Comparison of ENCODE assay signal across 1 cellular context in the genomic region with DNA sequence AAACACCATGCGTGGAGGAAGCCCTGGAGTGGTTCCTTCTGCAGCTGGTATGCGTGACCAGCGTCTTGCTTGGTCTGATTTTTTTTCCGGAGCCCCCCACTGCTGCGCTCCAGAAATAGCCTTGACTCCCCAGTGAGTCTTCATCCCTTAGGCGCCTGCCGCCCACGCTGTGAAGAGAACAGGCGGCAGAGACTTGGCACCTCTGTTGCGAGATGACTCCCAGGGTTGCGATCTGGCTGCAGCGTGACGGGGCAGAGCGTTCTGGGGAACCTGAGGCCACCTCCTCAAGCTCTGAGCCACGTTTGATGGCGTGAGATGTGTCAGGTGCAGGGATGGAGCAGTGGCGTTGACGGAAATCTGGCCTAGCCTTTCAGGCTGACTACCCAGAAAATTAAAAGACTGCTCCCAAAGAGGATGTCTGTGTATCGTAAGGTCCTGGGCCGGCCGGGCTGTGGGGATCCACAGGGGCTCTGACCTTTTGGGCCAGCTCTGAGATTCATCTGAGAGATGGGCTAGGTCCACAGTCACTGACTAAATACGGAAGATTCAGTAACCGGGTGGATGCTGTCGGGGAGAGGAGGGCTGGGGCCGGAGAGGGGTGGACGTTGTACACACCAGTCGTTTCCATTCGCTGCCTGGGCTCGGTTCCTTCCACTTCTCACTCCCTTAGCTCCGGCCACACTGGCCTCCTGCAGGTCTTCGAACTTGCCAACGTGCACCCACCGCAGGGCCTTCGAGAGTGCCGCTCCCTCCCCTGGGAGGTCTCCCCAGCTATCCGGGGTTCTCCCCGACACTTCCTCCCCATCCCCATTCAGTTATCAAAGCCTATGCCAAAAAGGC.
TF ChIP-seq lines count a peak whose summit lies in the region.

No MANE protein-coding gene starts in this region.

TF ChIP-seq in A549, 52 proteins besides CTCF, POLR2A, EP300 and RAD21 (continued from another document):
- TF ChIP-seq, protein P1, sequence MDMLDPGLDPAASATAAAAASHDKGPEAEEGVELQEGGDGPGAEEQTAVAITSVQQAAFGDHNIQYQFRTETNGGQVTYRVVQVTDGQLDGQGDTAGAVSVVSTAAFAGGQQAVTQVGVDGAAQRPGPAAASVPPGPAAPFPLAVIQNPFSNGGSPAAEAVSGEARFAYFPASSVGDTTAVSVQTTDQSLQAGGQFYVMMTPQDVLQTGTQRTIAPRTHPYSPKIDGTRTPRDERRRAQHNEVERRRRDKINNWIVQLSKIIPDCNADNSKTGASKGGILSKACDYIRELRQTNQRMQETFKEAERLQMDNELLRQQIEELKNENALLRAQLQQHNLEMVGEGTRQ (IDR thresholded peaks at IDR 0.05) = no peak
- no peak for TF ChIP-seq FOSB (CRISPR knock-in tag; IDR thresholded peaks at IDR 0.05)
- TF ChIP-seq HEYL (CRISPR knock-in tag; IDR thresholded peaks at IDR 0.05) = no peak
- TF ChIP-seq JUN (IDR thresholded peaks at IDR 0.05) = peak; percentile 15 to 23; a peak in 2 of 5 replicates
- TF ChIP-seq, protein P2, sequence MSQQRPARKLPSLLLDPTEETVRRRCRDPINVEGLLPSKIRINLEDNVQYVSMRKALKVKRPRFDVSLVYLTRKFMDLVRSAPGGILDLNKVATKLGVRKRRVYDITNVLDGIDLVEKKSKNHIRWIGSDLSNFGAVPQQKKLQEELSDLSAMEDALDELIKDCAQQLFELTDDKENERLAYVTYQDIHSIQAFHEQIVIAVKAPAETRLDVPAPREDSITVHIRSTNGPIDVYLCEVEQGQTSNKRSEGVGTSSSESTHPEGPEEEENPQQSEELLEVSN (IDR thresholded peaks at IDR 0.05; ENCODE audit: borderline replicate concordance, low read depth) = no peak
